ENCODE assay signal across 1 cellular context in the genomic region with DNA sequence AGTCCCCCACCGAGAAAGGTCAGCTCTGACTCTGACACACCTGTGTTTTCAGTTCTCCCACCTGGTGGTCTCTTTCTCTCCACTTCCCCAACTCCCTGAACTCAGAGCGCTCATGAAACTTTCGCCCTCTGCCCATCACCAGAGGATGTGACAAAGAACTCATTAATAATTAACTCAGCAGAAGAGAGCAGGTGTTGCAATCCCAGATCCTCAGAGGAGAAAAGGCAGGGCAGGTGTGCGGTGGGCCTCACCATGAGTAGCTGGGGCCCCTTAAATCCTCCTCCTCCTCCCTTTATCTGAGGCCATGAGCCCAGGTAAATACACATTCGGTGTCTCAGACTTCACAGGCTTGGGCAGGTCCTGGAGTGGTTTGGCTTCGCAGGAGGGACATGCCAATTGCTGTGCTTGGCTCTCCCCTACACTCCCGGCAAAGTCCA.
A peak's percentile ranks its signal among the peaks of the same experiment; 100 is the strongest.
TF ChIP-seq lines count a peak whose summit lies in the region.

No MANE protein-coding gene starts in this region.

TF ChIP-seq in liver, 16 proteins besides CTCF, POLR2A, EP300 and RAD21:
- no peak for TF ChIP-seq ZBTB33 (IDR thresholded peaks at IDR 0.05)
- peak; percentile 56 to 64 for TF ChIP-seq HNF4A (conservative IDR thresholded peaks at IDR 0.05)
- peak; percentile 44 for TF ChIP-seq SP1 (IDR thresholded peaks at IDR 0.05)
- TF ChIP-seq RXRA (IDR thresholded peaks at IDR 0.05) = peak in 1 of 2 donors; percentile 61
- TF ChIP-seq FOXA1 (IDR thresholded peaks at IDR 0.05) = no peak
- TF ChIP-seq TAF1 (conservative IDR thresholded peaks at IDR 0.05) = no peak
